In the genomic region with DNA sequence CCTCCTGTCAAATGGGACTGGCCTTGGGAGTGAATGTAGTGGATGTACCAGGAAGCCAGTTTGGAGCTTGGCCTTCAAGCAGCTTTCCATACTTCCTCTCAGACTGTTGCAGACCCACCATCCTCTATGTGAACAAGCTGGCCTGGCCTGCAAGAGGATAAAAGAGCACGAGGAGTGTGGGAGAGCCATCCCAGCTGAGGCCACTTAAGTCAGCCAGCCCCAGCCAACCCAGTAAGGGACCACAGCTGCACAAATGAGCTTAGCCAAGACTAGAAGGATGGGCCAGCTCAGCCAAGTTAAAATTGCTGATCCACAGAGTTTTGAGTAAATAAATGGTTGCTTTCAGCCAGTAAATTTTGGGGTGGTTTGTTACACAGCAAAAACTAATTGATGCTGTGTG, we compare ENCODE assay signal across 24 cellular contexts.
"Had no signal": no experiment of that assay in that cellular context is flagged by ENCODE, and none has a peak within 500 bp of the region (broad histone marks: within the 10 kb centered on the region; RNA-seq: fewer than 3 reads in every experiment).

No MANE protein-coding gene starts in this region.

- ATAC-seq: activated naive CD4-positive, alpha-beta T cell treated with anti-CD3 and anti-CD28 coated beads, Interleukin-2, amount 50 U/mL, for 72 hours; activated T-cell treated with anti-CD3 and anti-CD28 coated beads, Interleukin-2, amount 50 U/mL, for 72 hours; body of pancreas; left ventricle myocardium superior; right cardiac atrium had no signal

- H3K36me3 Mint-ChIP-seq: activated naive CD4-positive, alpha-beta T cell treated with anti-CD3 and anti-CD28 coated beads, Interleukin-2, amount 50 U/mL, for 72 hours had no signal

- H3K27me3 ChIP-seq: body of pancreas, colonic mucosa, esophagus squamous epithelium, hepatocyte, spleen, suprapubic skin, tibial artery had no signal

- DNase-seq: activated B cell treated with CpG ODN at 0.5 μM for 24 hours; activated naive CD4-positive, alpha-beta T cell; activated T-cell treated with anti-CD3 and anti-CD28 coated beads for 4 hours; activated T-cell treated with anti-CD3 and anti-CD28 coated beads, Interleukin-2, amount 50 U/mL, for 72 hours; aorta; body of pancreas; cerebellar nuclear complex; colonic mucosa; effector CD8-positive, alpha-beta T cell; esophagus squamous epithelium; islet precursor cell; left ventricle myocardium superior; mammary epithelial cell; naive B cell; right cardiac atrium; spleen; stimulated activated naive CD4-positive, alpha-beta T cell; T-helper 2 cell; tibial artery had no signal

- H3K4me2 ChIP-seq: hepatocyte had no signal

- H3K4me3 ChIP-seq: body of pancreas, colonic mucosa, esophagus squamous epithelium, hepatocyte, spleen, suprapubic skin, tibial artery had no signal

- H3K4me3 Mint-ChIP-seq: activated B cell treated with CpG ODN at 0.5 μM for 24 hours, neural crest cell had no signal

- H3K4me1 ChIP-seq: body of pancreas, colonic mucosa, esophagus squamous epithelium, suprapubic skin, tibial artery had no signal

- H3K27ac Mint-ChIP-seq: activated B cell treated with CpG ODN at 0.5 μM for 24 hours; activated naive CD4-positive, alpha-beta T cell treated with anti-CD3 and anti-CD28 coated beads, Interleukin-2, amount 50 U/mL, for 72 hours; activated T-cell treated with anti-CD3 and anti-CD28 coated beads, Interleukin-2, amount 50 U/mL, for 72 hours had no signal

- H3K79me2 ChIP-seq: hepatocyte had no signal

- H3K9me3 Mint-ChIP-seq: activated B cell treated with CpG ODN at 0.5 μM for 24 hours; activated T-cell treated with anti-CD3 and anti-CD28 coated beads, Interleukin-2, amount 50 U/mL, for 72 hours had no signal

- H3K27ac ChIP-seq: body of pancreas, colonic mucosa, epithelial cell of prostate, esophagus squamous epithelium, hepatocyte, spleen, suprapubic skin, tibial artery had no signal

- H3K9me3 ChIP-seq: body of pancreas, colonic mucosa, esophagus squamous epithelium, spleen, suprapubic skin, tibial artery had no signal

- H2AFZ ChIP-seq: hepatocyte had no signal

- H3K4me1 Mint-ChIP-seq: neural crest cell had no signal

- H3K36me3 ChIP-seq: colonic mucosa, esophagus squamous epithelium, spleen, suprapubic skin, tibial artery had no signal

- H3K27me3 Mint-ChIP-seq: activated B cell treated with CpG ODN at 0.5 μM for 24 hours had no signal
